8 cellular contexts compared by ENCODE assay signal in genomic region chr22:20702546-20703413, GRCh38.
DNase-seq lines count a peak whose midpoint lies in the region; ATAC-seq and TF ChIP-seq lines count a peak whose summit lies in the region.
"Not testable (repeated sequence)": the region's sequence is repeated elsewhere in the genome, so short reads cannot be mapped to it uniquely, and the experiment has no call there.

No MANE protein-coding gene starts in this region.

- WGBS in H9 (ENCODE audit: extremely low coverage, insufficient read length, low lambda C conversion rate): no CpG with 5 or more reads among the region's 64 CpGs
- WGBS in stomach, 5 donors: 0 to 1% (median 0%) methylated on average over 30 to 60 of the region's 64 CpGs

- not testable (repeated sequence) for H3K14ac ChIP-seq in H9 (ENCODE audit: insufficient read depth, low read length)

- not testable (repeated sequence) for H3K36me3 Mint-ChIP-seq in H9 (ENCODE audit: insufficient read depth in 1 of 3, low read depth in 3 of 3); neural progenitor cell

- not testable (repeated sequence) for TF ChIP-seq POLR2A in stomach (IDR thresholded peaks at IDR 0.05)

- not testable (repeated sequence) for H2BK20ac ChIP-seq in H9 (ENCODE audit: low read depth, low read length, poor library complexity, severe bottlenecking)

- H3K9me3 Mint-ChIP-seq in H9, neural progenitor cell: not testable (repeated sequence)

- not testable (repeated sequence) for H3K9me3 ChIP-seq in H9 (ENCODE audit: control insufficient read depth, low read depth, low read length); RWPE2 (ENCODE audit: severe bottlenecking); neural progenitor cell (ENCODE audit: low read depth); stomach

- not testable (repeated sequence) for H3T11ph ChIP-seq in H9 (ENCODE audit: low read length)

- H3K27me3 ChIP-seq in H9 (ENCODE audit: insufficient read depth, low read length); RWPE2 (ENCODE audit: insufficient read depth, poor library complexity, severe bottlenecking); stomach: not testable (repeated sequence)
- peaks cover 26% of the 10 kb centered on the region for H3K27me3 ChIP-seq in neural progenitor cell

- peak; percentile 85 for ATAC-seq in RWPE2 (ENCODE audit: low read depth)

- peak; percentile 92 for DNase-seq in ELR (ENCODE audit: low read depth)
- peak; percentile 98 for DNase-seq in H9
- peak; percentile 86 for DNase-seq in M059J (ENCODE audit: low read depth)
- DNase-seq in RWPE2 (ENCODE audit: low spot score): peak; percentile 98
- DNase-seq in activated effector memory CD4-positive, alpha-beta T cell treated with Interleukin-2 at 50 U/mL for 16 hours: peak; percentile 91
- DNase-seq in foreskin fibroblast: peak; percentile 85 to 97
- peak; percentile 96 for DNase-seq in neural progenitor cell (ENCODE audit: low spot score)
- DNase-seq in stomach: peak; percentile 98

- not testable (repeated sequence) for H2BK5ac ChIP-seq in H9 (ENCODE audit: insufficient read length, low read length)

- H3K4me1 Mint-ChIP-seq in H9: peaks cover 7 to 15% of the 10 kb centered on the region in 2 experiments
- H3K4me1 Mint-ChIP-seq in neural progenitor cell: not testable (repeated sequence)

- not testable (repeated sequence) for H4K5ac ChIP-seq in H9 (ENCODE audit: insufficient read length, low read depth, low read length)

- H3K36me3 ChIP-seq in RWPE2 (ENCODE audit: low read depth); neural progenitor cell; stomach: not testable (repeated sequence)

- not testable (repeated sequence) for H4K91ac ChIP-seq in H9 (ENCODE audit: insufficient read length, low read depth, low read length)

- peak overlapping the region; percentile 92 to 100 (median 100); a peak in 6 of 7 replicates for H3K27ac Mint-ChIP-seq in H9
- H3K27ac Mint-ChIP-seq in neural progenitor cell: not testable (repeated sequence)

- not testable (repeated sequence) for H3K56ac ChIP-seq in H9 (ENCODE audit: insufficient read length, low read depth, low read length)

- not testable (repeated sequence) for H2BK15ac ChIP-seq in H9 (ENCODE audit: low read depth, low read length)

- H3K4ac ChIP-seq in H9 (ENCODE audit: low read depth, low read length): not testable (repeated sequence)

- not testable (repeated sequence) for H4K20me1 ChIP-seq in H9 (ENCODE audit: control insufficient read depth, insufficient read depth, insufficient read length); neural progenitor cell (ENCODE audit: low read depth)

- H3K18ac ChIP-seq in H9 (ENCODE audit: insufficient read length, low read depth, low read length): not testable (repeated sequence)

- H3K4me3 ChIP-seq in RWPE2 (ENCODE audit: severe bottlenecking): peak overlapping the region; percentile 47
- peak overlapping the region; percentile 58 to 73 for H3K4me3 ChIP-seq in foreskin fibroblast (ENCODE audit: low read depth in 1 of 2, low read length in 2 of 2)
- peak overlapping the region; percentile 48 for H3K4me3 ChIP-seq in neural progenitor cell
- H3K4me3 ChIP-seq in stomach: peak overlapping the region; percentile 51 to 71 (median 59)

- peaks cover 33% of the 10 kb centered on the region for H3F3A ChIP-seq in neural progenitor cell (ENCODE audit: low read depth)

- not testable (repeated sequence) for H3K9ac ChIP-seq in H9 (ENCODE audit: extremely low read depth, insufficient read length, low read length); neural progenitor cell

- peaks cover 19% of the 10 kb centered on the region for H3K27me3 Mint-ChIP-seq in H9 (ENCODE audit: low read depth)
- H3K27me3 Mint-ChIP-seq in neural progenitor cell (ENCODE audit: insufficient read depth, low read depth): peaks cover 16% of the 10 kb centered on the region

- H3K4me2 ChIP-seq in H9 (ENCODE audit: insufficient read depth, insufficient read length, low read length) (peak overlapping the region; percentile 46), neural progenitor cell (peak overlapping the region; percentile 73)

- H4K8ac ChIP-seq in H9 (replicated peaks; ENCODE audit: insufficient read length, low read depth, low read length): not testable (repeated sequence)

- not testable (repeated sequence) for H3K79me2 ChIP-seq in H9 (ENCODE audit: insufficient read depth, low read length); neural progenitor cell (ENCODE audit: low read depth)

- H2AFZ ChIP-seq in H9 (ENCODE audit: low read length): not testable (repeated sequence)
- H2AFZ ChIP-seq in neural progenitor cell (replicated peaks): peak overlapping the region; percentile 82

- H3K27ac ChIP-seq in H9 (ENCODE audit: insufficient read length, low read depth, low read length): not testable (repeated sequence)
- peak overlapping the region; percentile 71 for H3K27ac ChIP-seq in RWPE2 (ENCODE audit: poor library complexity, severe bottlenecking)
- peak overlapping the region; percentile 37 for H3K27ac ChIP-seq in neural progenitor cell
- peak overlapping the region; percentile 66 to 86 (median 81) for H3K27ac ChIP-seq in stomach

- not testable (repeated sequence) for TF ChIP-seq EP300 in stomach (IDR thresholded peaks at IDR 0.05)

- intact Hi-C loops in stomach (cut with DNase I; ENCODE audit: low total_unique reads): not testable (repeated sequence)

- H3K4me1 ChIP-seq in H9 (ENCODE audit: insufficient read depth, low read length); RWPE2 (ENCODE audit: insufficient read depth, poor library complexity, severe bottlenecking); neural progenitor cell: not testable (repeated sequence)
- peaks cover 9 to 22% (median 13%) of the 10 kb centered on the region in 4 donors for H3K4me1 ChIP-seq in stomach

- H3K4me3 Mint-ChIP-seq in H9 (peak overlapping the region; percentile 89 to 96), neural progenitor cell (peak overlapping the region; percentile 96)

- H3K23me2 ChIP-seq in H9 (ENCODE audit: insufficient read length, low read depth, low read length, poor library complexity, severe bottlenecking): not testable (repeated sequence)

- H3K23ac ChIP-seq in H9 (ENCODE audit: insufficient read length, low read depth, low read length): not testable (repeated sequence)

- H2AK5ac ChIP-seq in H9 (ENCODE audit: insufficient read length, low read length): not testable (repeated sequence)

- TF ChIP-seq CTCF in H9 (conservative IDR thresholded peaks at IDR 0.05); RWPE2 (IDR thresholded peaks at IDR 0.05; ENCODE audit: poor library complexity, severe bottlenecking); foreskin fibroblast (IDR thresholded peaks at IDR 0.05; ENCODE audit: low read depth, low read length); neural progenitor cell (IDR thresholded peaks at IDR 0.05); stomach (IDR thresholded peaks at IDR 0.05): not testable (repeated sequence)

- H3K79me1 ChIP-seq in H9 (ENCODE audit: insufficient read depth, low read depth, low read length, poor library complexity, severe bottlenecking): not testable (repeated sequence)

- H2BK120ac ChIP-seq in H9 (ENCODE audit: low read depth, low read length, poor library complexity, severe bottlenecking): not testable (repeated sequence)

- H2BK12ac ChIP-seq in H9 (ENCODE audit: insufficient read length, low read depth, low read length): not testable (repeated sequence)
